In the genomic region with DNA sequence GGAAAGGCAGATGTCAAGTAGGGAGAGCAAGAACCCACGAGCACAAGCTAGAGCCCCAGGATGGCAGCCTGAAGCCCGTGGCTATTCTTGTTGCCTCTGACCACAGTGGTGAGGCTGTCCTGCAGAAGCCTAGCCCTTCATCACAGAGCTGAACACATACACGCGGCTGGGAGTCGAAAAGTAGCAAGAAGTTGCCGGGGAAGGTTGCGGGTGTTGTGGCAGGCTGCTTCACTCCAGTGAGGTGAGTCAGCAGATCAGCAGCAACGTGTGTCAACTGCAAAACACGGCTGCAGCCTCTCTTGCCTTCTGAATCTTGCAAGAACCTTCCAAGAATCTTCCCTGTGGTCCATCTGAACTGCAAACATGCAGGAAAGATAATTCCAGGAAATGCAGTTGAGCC, we compare ENCODE assay signal across 2 cellular contexts.
TF ChIP-seq lines count a peak whose summit lies in the region.

No MANE protein-coding gene starts in this region.

TF ChIP-seq in K562, 482 proteins besides CTCF, POLR2A, EP300 and RAD21 (continued from another document and continues in another):
- no peak for TF ChIP-seq RUNX1 (IDR thresholded peaks at IDR 0.05; ENCODE audit: low read depth)
- TF ChIP-seq, protein P1, sequence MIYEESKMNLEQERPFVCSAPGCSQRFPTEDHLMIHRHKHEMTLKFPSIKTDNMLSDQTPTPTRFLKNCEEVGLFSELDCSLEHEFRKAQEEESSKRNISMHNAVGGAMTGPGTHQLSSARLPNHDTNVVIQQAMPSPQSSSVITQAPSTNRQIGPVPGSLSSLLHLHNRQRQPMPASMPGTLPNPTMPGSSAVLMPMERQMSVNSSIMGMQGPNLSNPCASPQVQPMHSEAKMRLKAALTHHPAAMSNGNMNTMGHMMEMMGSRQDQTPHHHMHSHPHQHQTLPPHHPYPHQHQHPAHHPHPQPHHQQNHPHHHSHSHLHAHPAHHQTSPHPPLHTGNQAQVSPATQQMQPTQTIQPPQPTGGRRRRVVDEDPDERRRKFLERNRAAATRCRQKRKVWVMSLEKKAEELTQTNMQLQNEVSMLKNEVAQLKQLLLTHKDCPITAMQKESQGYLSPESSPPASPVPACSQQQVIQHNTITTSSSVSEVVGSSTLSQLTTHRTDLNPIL (CRISPR knock-in tag; IDR thresholded peaks at IDR 0.05), result no peak
- no peak for TF ChIP-seq ASH1L (IDR thresholded peaks at IDR 0.05; ENCODE audit: borderline replicate concordance, low read depth, partially characterized antibody)
- no peak for TF ChIP-seq SRSF3 (IDR thresholded peaks at IDR 0.05; ENCODE audit: insufficient read depth, low read length)
- TF ChIP-seq ZNF174 (CRISPR knock-in tag; IDR thresholded peaks at IDR 0.05), result no peak
- no peak for TF ChIP-seq E4F1 (CRISPR knock-in tag; IDR thresholded peaks at IDR 0.05; ENCODE audit: borderline replicate concordance)
- TF ChIP-seq HSF4 (CRISPR knock-in tag; IDR thresholded peaks at IDR 0.05; ENCODE audit: borderline replicate concordance), result no peak
- no peak for TF ChIP-seq RBM22 (IDR thresholded peaks at IDR 0.05; ENCODE audit: low read depth, low read length, poor library complexity, severe bottlenecking)
- no peak for TF ChIP-seq ZC3H4 (CRISPR knock-in tag; IDR thresholded peaks at IDR 0.05; ENCODE audit: borderline replicate concordance)
- no peak for TF ChIP-seq RBM34 (IDR thresholded peaks at IDR 0.05; ENCODE audit: borderline replicate concordance, insufficient read depth, low read length)
- TF ChIP-seq HMGN3 (IDR thresholded peaks at IDR 0.05; ENCODE audit: borderline replicate concordance, extremely low read depth, insufficient read length, low read depth, low read length), result no peak
- no peak for TF ChIP-seq MECOM (CRISPR knock-in tag; IDR thresholded peaks at IDR 0.05)
- no peak for TF ChIP-seq HDAC3 (IDR thresholded peaks at IDR 0.05; ENCODE audit: borderline replicate concordance, partially characterized antibody)
- TF ChIP-seq L3MBTL2 (IDR thresholded peaks at IDR 0.05), result peak; percentile 73
- TF ChIP-seq PHF8 (IDR thresholded peaks at IDR 0.05; ENCODE audit: borderline replicate concordance, low read length), result no peak
- TF ChIP-seq MAFK (IDR thresholded peaks at IDR 0.05; ENCODE audit: low read length), result peak; percentile 64
- TF ChIP-seq RFX7 (CRISPR knock-in tag; IDR thresholded peaks at IDR 0.05), result no peak
- TF ChIP-seq CC2D1A (IDR thresholded peaks at IDR 0.05), result no peak
- TF ChIP-seq, protein P2, sequence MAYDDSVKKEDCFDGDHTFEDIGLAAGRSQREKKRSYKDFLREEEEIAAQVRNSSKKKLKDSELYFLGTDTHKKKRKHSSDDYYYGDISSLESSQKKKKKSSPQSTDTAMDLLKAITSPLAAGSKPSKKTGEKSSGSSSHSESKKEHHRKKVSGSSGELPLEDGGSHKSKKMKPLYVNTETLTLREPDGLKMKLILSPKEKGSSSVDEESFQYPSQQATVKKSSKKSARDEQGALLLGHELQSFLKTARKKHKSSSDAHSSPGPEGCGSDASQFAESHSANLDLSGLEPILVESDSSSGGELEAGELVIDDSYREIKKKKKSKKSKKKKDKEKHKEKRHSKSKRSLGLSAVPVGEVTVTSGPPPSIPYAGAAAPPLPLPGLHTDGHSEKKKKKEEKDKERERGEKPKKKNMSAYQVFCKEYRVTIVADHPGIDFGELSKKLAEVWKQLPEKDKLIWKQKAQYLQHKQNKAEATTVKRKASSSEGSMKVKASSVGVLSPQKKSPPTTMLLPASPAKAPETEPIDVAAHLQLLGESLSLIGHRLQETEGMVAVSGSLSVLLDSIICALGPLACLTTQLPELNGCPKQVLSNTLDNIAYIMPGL (CRISPR knock-in tag; IDR thresholded peaks at IDR 0.05), result no peak
- no peak for TF ChIP-seq RFX1 (IDR thresholded peaks at IDR 0.05)
- no peak for TF ChIP-seq KLF13 (tag; IDR thresholded peaks at IDR 0.05; ENCODE audit: borderline replicate concordance, low read depth)
- TF ChIP-seq, protein P3, sequence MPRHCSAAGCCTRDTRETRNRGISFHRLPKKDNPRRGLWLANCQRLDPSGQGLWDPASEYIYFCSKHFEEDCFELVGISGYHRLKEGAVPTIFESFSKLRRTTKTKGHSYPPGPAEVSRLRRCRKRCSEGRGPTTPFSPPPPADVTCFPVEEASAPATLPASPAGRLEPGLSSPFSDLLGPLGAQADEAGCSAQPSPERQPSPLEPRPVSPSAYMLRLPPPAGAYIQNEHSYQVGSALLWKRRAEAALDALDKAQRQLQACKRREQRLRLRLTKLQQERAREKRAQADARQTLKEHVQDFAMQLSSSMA (CRISPR knock-in tag; IDR thresholded peaks at IDR 0.05), result no peak
- TF ChIP-seq SMARCA4 (IDR thresholded peaks at IDR 0.05), result peak; percentile 29; the same call in 1 of the 2 replicates
- no peak for TF ChIP-seq SMARCA5 (IDR thresholded peaks at IDR 0.05)
- TF ChIP-seq NELFE (IDR thresholded peaks at IDR 0.05; ENCODE audit: insufficient read depth, insufficient read length), result no peak
- TF ChIP-seq SP2 (IDR thresholded peaks at IDR 0.05; ENCODE audit: extremely low read depth, low read depth, low read length, poor library complexity, severe bottlenecking), result no peak
- no peak for TF ChIP-seq PRPF4 (IDR thresholded peaks at IDR 0.05; ENCODE audit: insufficient read depth, low read depth, low read length, poor library complexity, severe bottlenecking)
- TF ChIP-seq ATF7 (IDR thresholded peaks at IDR 0.05), result 0 out of 2 replicates have a peak, but pooled peaks have one; percentile 18
- TF ChIP-seq PCBP2 (IDR thresholded peaks at IDR 0.05; ENCODE audit: low read depth, low read length, poor library complexity, severe bottlenecking), result no peak
- no peak for TF ChIP-seq CBX1 (IDR thresholded peaks at IDR 0.05; ENCODE audit: low read depth)

TF ChIP-seq in GM12891, 5 proteins besides CTCF, POLR2A, EP300 and RAD21 (continued from another document):
- TF ChIP-seq SPI1 (IDR thresholded peaks at IDR 0.05; ENCODE audit: low read depth, low read length), result no peak
- TF ChIP-seq POLR2AphosphoS5 (IDR thresholded peaks at IDR 0.05; ENCODE audit: low read depth, low read length), result no peak
- no peak for TF ChIP-seq PAX5 (IDR thresholded peaks at IDR 0.05; ENCODE audit: insufficient read depth, low read length, severe bottlenecking)
